8 cellular contexts compared by ENCODE assay signal in genomic region chr6:134317471-134318131, GRCh38. TPM values are rescaled to one million over a fixed set of nuclear protein-coding genes. Genes with fewer than 3 reads are reported as not detected.
DNase-seq lines count a peak whose midpoint lies in the region; ATAC-seq, FAIRE-seq and TF ChIP-seq lines count a peak whose summit lies in the region.

TSS of gene SGK1 (minus strand) at chr6:134318112. CDS start at chr6:134317460, 652 bp downstream.

- FAIRE-seq in GM12878 (lab: Jason Lieb, UNC), result no peak

- H3K27me3 ChIP-seq in GM12878 (replicated peaks in 1 of 2; ENCODE audit: control insufficient read depth in 2 of 2, insufficient read depth in 2 of 2, low read length in 1 of 2) (peaks cover 4 to 13% of the 10 kb centered on the region in 2 experiments), hepatocyte (peaks cover 42% of the 10 kb centered on the region)

- H3K4me2 ChIP-seq in GM12878 (ENCODE audit: control insufficient read depth, insufficient read depth) (peak within 1 kb of the TSS; percentile 79), hepatocyte (peak within 1 kb of the TSS; percentile 91)

- ATAC-seq in GM12878 (peak; percentile 40; the same call in 2 of the 3 replicates), HG02884 (IDR thresholded peaks at IDR 0.05; ENCODE audit: unreplicated experiment) (no peak), GM21786 (IDR thresholded peaks at IDR 0.05; ENCODE audit: unreplicated experiment) (no peak)

- H2AFZ ChIP-seq in GM12878 (ENCODE audit: control insufficient read depth, low read depth, low read length), result peak within 1 kb of the TSS; percentile 33
- H2AFZ ChIP-seq in hepatocyte, result peak within 1 kb of the TSS; percentile 52

- H3K4me3 ChIP-seq in GM12878 (peak within 1 kb of the TSS; percentile 62), hepatocyte (peak within 1 kb of the TSS; percentile 29)

- no peaks in the 10 kb centered on the region for H4K20me1 ChIP-seq in GM12878 (ENCODE audit: control insufficient read depth, insufficient read depth)
- H4K20me1 ChIP-seq in hepatocyte (ENCODE audit: insufficient read depth, poor library complexity, severe bottlenecking), result no peaks in the 10 kb centered on the region

- H3K27ac ChIP-seq in RWPE1 (no peak within 1 kb of the TSS), GM12878 (ENCODE audit: control insufficient read depth, insufficient read depth) (no peak within 1 kb of the TSS), hepatocyte (no peak within 1 kb of the TSS)

- TF ChIP-seq EP300 in GM12878 (IDR thresholded peaks at IDR 0.05; ENCODE audit: borderline replicate concordance in 1 of 2, control insufficient read depth in 1 of 2, low read depth in 2 of 2, low read length in 2 of 2), result no peak

- WGBS in GM12878 (ENCODE audit: insufficient coverage, insufficient replicate concordance, low lambda C conversion rate, missing lambda C conversion rate), result 1% methylated on average over 33 of the region's 33 CpGs
- 3% methylated on average over 33 of the region's 33 CpGs for WGBS in hepatocyte (ENCODE audit: low lambda C conversion rate, missing lambda C conversion rate)

- POLR2A ChIA-PET in RWPE1 (lab: Yijun Ruan, JAX; ENCODE audit: low non-redundant PET), result no interaction called here
- POLR2A ChIA-PET in GM12878 (lab: Charles Lee), result interaction anchor here (1.0 kb wide), 1 partner anchor 55 kb away, joined by 3 read pairs; no protein-coding TSS in a partner anchor

- in situ Hi-C loops in GM12878 (cut with MboI), result no loop called here

- SMC1A ChIA-PET in GM12878 (lab: Charles Lee; ENCODE audit: uncharacterized antibody, unreplicated experiment), result interaction anchor here (0.6 to 2.1 kb wide), 6 partner anchors 10 to 333 kb away, joined by 3 to 5 read pairs (median 3); no protein-coding TSS in a partner anchor

- H3K9ac ChIP-seq in GM12878 (ENCODE audit: control insufficient read depth, insufficient read depth, low read length), result no peak within 1 kb of the TSS

- CTCF ChIA-PET in RWPE1 (lab: Yijun Ruan, JAX), result interaction anchor here (1.0 kb wide), 1 partner anchor 456 kb away, joined by 5 read pairs; no protein-coding TSS in a partner anchor
- CTCF ChIA-PET in GM12878 (lab: Yijun Ruan, JAX), result no interaction called here

- DNase-seq in NCI-H82 (lab: John Stamatoyannopoulos, UW) (peak; percentile 54), NCI-H82 treated with DMSO at 0.1 percent for 48 hours (lab: John Stamatoyannopoulos, UW; ENCODE audit: unreplicated experiment) (no peak), RWPE1 (ENCODE audit: low spot score) (peak; percentile 20), GM12878 (ENCODE audit: low read depth, low spot score) (no peak), hepatocyte (ENCODE audit: low spot score) (peak; percentile 43), posterior cingulate gyrus (peak; percentile 38 to 91 (median 54))

- TF ChIP-seq CTCF in RWPE1 (conservative IDR thresholded peaks at IDR 0.05; ENCODE audit: low read depth) (no peak; the same call in 1 of the 2 replicates), GM12878 (IDR thresholded peaks at IDR 0.05 in 2 of 3, conservative IDR thresholded peaks at IDR 0.05 in 1 of 3; ENCODE audit: control insufficient read depth in 2 of 3, extremely low read depth in 1 of 3, insufficient read depth in 1 of 3, low read depth in 3 of 3, low read length in 3 of 3) (no peak), hepatocyte (IDR thresholded peaks at IDR 0.05; ENCODE audit: poor library complexity) (no peak)

- TF ChIP-seq RAD21 in GM12878 (IDR thresholded peaks at IDR 0.05; ENCODE audit: insufficient read depth, low read depth, low read length), result no peak

- H3K36me3 ChIP-seq in GM12878 (ENCODE audit: control insufficient read depth in 2 of 2, insufficient read depth in 2 of 2, low read length in 1 of 2) (no peaks in the 10 kb centered on the region), hepatocyte (replicated peaks; ENCODE audit: insufficient read depth, low read depth) (no peaks in the 10 kb centered on the region)

- no peaks in the 10 kb centered on the region for H3K4me1 ChIP-seq in GM12878 (ENCODE audit: control insufficient read depth, insufficient read depth, low read length)
- no peaks in the 10 kb centered on the region for H3K4me1 ChIP-seq in hepatocyte (ENCODE audit: insufficient read depth)

- intact Hi-C loops in GM12878 (cut with micrococcal nuclease; ENCODE audit: unreplicated experiment) (no loop called here), posterior cingulate gyrus (cut with DNase I) (loop anchor here (2.0 to 10.0 kb wide), 3 partner anchors 143 to 317 kb away; no protein-coding TSS in a partner anchor)

- H3K79me2 ChIP-seq in GM12878 (ENCODE audit: control insufficient read depth, insufficient read depth, low read length) (no peaks in the 10 kb centered on the region), hepatocyte (no peaks in the 10 kb centered on the region)

- no TSS peak for BruUV-seq in GM12878 (replicated peaks; lab: Mats Ljungman, UMichigan)

- RAD21 ChIA-PET in GM12878 (lab: Charles Lee; ENCODE audit: unreplicated experiment), result interaction anchor here (0.9 to 1.7 kb wide), 2 partner anchors 30 to 75 kb away, joined by 3 to 4 read pairs; no protein-coding TSS in a partner anchor

- H3K9me2 ChIP-seq in hepatocyte (replicated peaks; ENCODE audit: insufficient read depth), result no peaks in the 10 kb centered on the region

- no peak for TF ChIP-seq POLR2A in GM12878 (IDR thresholded peaks at IDR 0.05; ENCODE audit: low read depth, low read length)

- H3K9me3 ChIP-seq in GM12878 (replicated peaks; ENCODE audit: control insufficient read depth, insufficient read depth, low read length) (peaks cover 5% of the 10 kb centered on the region; the same call in 1 of the 3 replicates), hepatocyte (ENCODE audit: low read depth) (no peaks in the 10 kb centered on the region)

TF ChIP-seq in GM12878, 131 proteins besides CTCF, POLR2A, EP300 and RAD21 (continues in another document):
- TF ChIP-seq SUPT20H (IDR thresholded peaks at IDR 0.05; ENCODE audit: borderline replicate concordance, control insufficient read depth, low read depth, low read length) (no peak), ZBTB33 (IDR thresholded peaks at IDR 0.05) (no peak), SMAD1 (IDR thresholded peaks at IDR 0.05; ENCODE audit: low read depth, partially characterized antibody) (no peak), MYB (IDR thresholded peaks at IDR 0.05; ENCODE audit: borderline replicate concordance, low read depth, low read length) (no peak), HDAC6 (IDR thresholded peaks at IDR 0.05; ENCODE audit: unreplicated experiment) (peak; percentile 56)
- TF ChIP-seq, protein P1, sequence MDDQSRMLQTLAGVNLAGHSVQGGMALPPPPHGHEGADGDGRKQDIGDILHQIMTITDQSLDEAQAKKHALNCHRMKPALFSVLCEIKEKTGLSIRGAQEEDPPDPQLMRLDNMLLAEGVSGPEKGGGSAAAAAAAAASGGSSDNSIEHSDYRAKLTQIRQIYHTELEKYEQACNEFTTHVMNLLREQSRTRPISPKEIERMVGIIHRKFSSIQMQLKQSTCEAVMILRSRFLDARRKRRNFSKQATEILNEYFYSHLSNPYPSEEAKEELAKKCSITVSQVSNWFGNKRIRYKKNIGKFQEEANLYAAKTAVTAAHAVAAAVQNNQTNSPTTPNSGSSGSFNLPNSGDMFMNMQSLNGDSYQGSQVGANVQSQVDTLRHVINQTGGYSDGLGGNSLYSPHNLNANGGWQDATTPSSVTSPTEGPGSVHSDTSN (IDR thresholded peaks at IDR 0.05; ENCODE audit: insufficient replicate concordance, low read depth, low read length), result no peak

RNA-seq across cellular contexts. Expression of gene SGK1, which starts in this region (rescaled TPM):
- total RNA-seq in GM12878 (2013; cell fraction: nucleolus; rRNA removed), result 3.2 and 4.1 TPM in 2 replicates
- total RNA-seq in GM12878 (2014; rRNA removed) (3.9 and 4.0 TPM in 2 replicates), GM12878 (2014; rRNA removed; fragmentation: Illumina TruSeq; extraction: Trizol) (1.5 and 2.4 TPM in 2 replicates), GM12878 (2021) (3.2 and 4.0 TPM in 2 replicates), hepatocyte (161 and 190 TPM in 2 replicates)
- polyA plus RNA-seq in GM12878 (2011; ENCODE audit: low read depth), result 6.0 TPM
- polyA plus RNA-seq in GM12878 (2011; rRNA removed) (0.48 and 0.62 TPM in 2 replicates), GM12878 (2014; fragmentation: Illumina TruSeq; extraction: Trizol) (2.2 and 2.7 TPM in 2 replicates), GM12878 (2014; fragmentation: Nextera tagmentation; extraction: Ambion mirVana) (1 to 10 TPM; 2.0 to 3.1 TPM), GM12878 (2014; rRNA removed) (1.7 and 2.7 TPM in 2 replicates), GM12878 (2016; fragmentation: Nextera tagmentation; extraction: Ambion mirVana) (1 to 10 TPM; 3.3 to 5.1 TPM), hepatocyte (145 and 156 TPM in 2 replicates)
- polyA plus RNA-seq in GM12878 (2011; cell fraction: cytosol; rRNA removed), result 0.67 and 1.2 TPM in 2 replicates
- 2.4 and 3.2 TPM in 2 replicates for polyA plus RNA-seq in GM12878 (2011; cell fraction: nucleus; rRNA removed)
- 8.5 and 10.3 TPM in 2 replicates for polyA plus RNA-seq in GM12878 (2012)
- polyA minus RNA-seq in GM12878 (2011; rRNA and poly(A)+ RNA removed), result 1.8 and 2.5 TPM in 2 replicates
- 9.2 and 12.8 TPM in 2 replicates for polyA minus RNA-seq in GM12878 (2011; cell fraction: cytosol; rRNA and poly(A)+ RNA removed)
- 3.7 and 8.0 TPM in 2 replicates for polyA minus RNA-seq in GM12878 (2011; cell fraction: nucleus; rRNA and poly(A)+ RNA removed)

Comparison
In these comparisons a context has a peak if more than half of its experiments do, and no peak if none do; other contexts are left out.
1. RNA of gene SGK1 (total RNA-seq): 161 to 190 TPM in hepatocyte; 1.5 to 4.1 TPM in GM12878; every median in the first group is over 10 times any median in the second.
2. RNA of gene SGK1 (polyA plus RNA-seq): 145 to 156 TPM in hepatocyte; 0.48 to 10.3 TPM in GM12878; every median in the first group is over 10 times any median in the second.
3. DNase-seq: peak in NCI-H82 (single experiment), RWPE1 (single experiment), hepatocyte (single experiment) and posterior cingulate gyrus (10 of 10); none in NCI-H82 treated with DMSO at 0.1 percent for 48 hours (single experiment) and GM12878 (single experiment).